ENCODE assay signal across 11 cellular contexts in genomic region chr15:65326109-65326508, GRCh38. TPM values are rescaled to one million over a fixed set of nuclear protein-coding genes. Genes with fewer than 3 reads are reported as not detected.
DNase-seq lines count a peak whose midpoint lies in the region; ATAC-seq and TF ChIP-seq lines count a peak whose summit lies in the region.
"Had no signal": no experiment of that assay in that cellular context is flagged by ENCODE, and none has a peak within 500 bp of the region (broad histone marks: within the 10 kb centered on the region; RNA-seq: fewer than 3 reads in every experiment).

No MANE protein-coding gene starts in this region.

- TF ChIP-seq EP300 in SK-N-SH (IDR thresholded peaks at IDR 0.05; ENCODE audit: borderline replicate concordance in 1 of 2, low read depth in 1 of 2, low read length in 1 of 2), result no peak
- TF ChIP-seq EP300 in transverse colon (IDR thresholded peaks at IDR 0.05; ENCODE audit: low read depth), result no peak

- H3K4me3 ChIP-seq in SK-N-SH (ENCODE audit: low read depth in 2 of 2, low read length in 1 of 2) (no peak overlapping the region), cardiac muscle cell (no peak overlapping the region), transverse colon (no peak overlapping the region)
- H3K4me3 ChIP-seq: MG63, Peyer's patch had no signal

- peaks cover 0 to 16% of the 10 kb centered on the region in 2 experiments; a peak in 1 of 4 replicates for H3K4me1 ChIP-seq in SK-N-SH (ENCODE audit: control insufficient read depth in 1 of 2, insufficient read depth in 2 of 2, low read depth in 1 of 2, low read length in 1 of 2)
- no peaks in the 10 kb centered on the region for H3K4me1 ChIP-seq in cardiac muscle cell (ENCODE audit: low read depth)
- no peaks in the 10 kb centered on the region for H3K4me1 ChIP-seq in transverse colon
- H3K4me1 ChIP-seq: Peyer's patch had no signal

- H3K9me2 ChIP-seq in SK-N-SH, result no peaks in the 10 kb centered on the region

- POLR2A ChIA-PET in SK-N-SH (lab: Yijun Ruan, JAX), result interaction anchor here (0.8 to 1.4 kb wide), 5 partner anchors 8 to 51 kb away, joined by 3 to 7 read pairs (median 3); partner anchors contain the start of genes PARP16 and RNU5B-1

- no peaks in the 10 kb centered on the region for H3K36me3 ChIP-seq in SK-N-SH (replicated peaks in 1 of 2; ENCODE audit: control insufficient read depth in 1 of 2, insufficient read depth in 2 of 2, low read length in 1 of 2)
- no peaks in the 10 kb centered on the region for H3K36me3 ChIP-seq in cardiac muscle cell
- no peaks in the 10 kb centered on the region for H3K36me3 ChIP-seq in transverse colon
- H3K36me3 ChIP-seq: MG63, Peyer's patch had no signal

- H3K27ac ChIP-seq in SK-N-SH (ENCODE audit: low read depth in 2 of 2, low read length in 1 of 2) (peak overlapping the region in 1 of 2 experiments; percentile 63; a peak in 2 of 4 replicates), cardiac muscle cell (peak overlapping the region; percentile 39), transverse colon (no peak overlapping the region)
- H3K27ac ChIP-seq: Peyer's patch had no signal

- H2AFZ ChIP-seq in SK-N-SH (ENCODE audit: low read depth), result no peak overlapping the region

- TF ChIP-seq CTCF in SK-N-SH (IDR thresholded peaks at IDR 0.05) (no peak), cardiac muscle cell (IDR thresholded peaks at IDR 0.05; ENCODE audit: low read depth, low read length) (no peak), omental fat pad (IDR thresholded peaks at IDR 0.05) (no peak), transverse colon (IDR thresholded peaks at IDR 0.05) (no peak)

- in situ Hi-C loops in transverse colon (cut with MboI; ENCODE audit: low pct_ligation_motif_present in 1 of 4, low pct_unique_long_range_greater_than_20kb in 1 of 4, low sequenced_read_pairs in 3 of 4), result no loop called here

- no peaks in the 10 kb centered on the region for H3K9me3 ChIP-seq in SK-N-SH
- no peaks in the 10 kb centered on the region for H3K9me3 ChIP-seq in cardiac muscle cell (ENCODE audit: low read depth)
- no peaks in the 10 kb centered on the region for H3K9me3 ChIP-seq in transverse colon
- H3K9me3 ChIP-seq: MG63, Peyer's patch had no signal

- CTCF ChIA-PET in SK-N-SH (lab: Yijun Ruan, JAX), result interaction anchor here (1.4 to 21.5 kb wide), 2 partner anchors 8 to 58 kb away, joined by 5 to 969 read pairs; partner anchors contain the start of gene IGDCC3

- 58% methylated on average over 6 of the region's 12 CpGs for whole genome bisulfite sequencing in SK-N-SH (ENCODE audit: low lambda C conversion rate)
- 38 to 60% methylated on average over 1 to 11 of the region's 12 CpGs for WGBS in transverse colon (ENCODE audit: low coverage in 1 of 2), 2 donors

- H3K79me2 ChIP-seq in SK-N-SH (ENCODE audit: insufficient read depth), result no peaks in the 10 kb centered on the region

- no peaks in the 10 kb centered on the region for H4K20me1 ChIP-seq in SK-N-SH (ENCODE audit: insufficient read depth)

- DNase-seq in ELF-1 (ENCODE audit: low read depth, low spot score), result peak; percentile 97
- peak; percentile 71 for DNase-seq in SK-N-SH
- peak; percentile 52 to 55 for DNase-seq in cardiac muscle cell (ENCODE audit: low read depth in 1 of 2, low spot score in 1 of 2)
- no peak for DNase-seq in omental fat pad (ENCODE audit: low spot score)
- no peak for DNase-seq in HPDE6-E6E7 (ENCODE audit: extremely low spot score)
- no peak for DNase-seq in KG1 (lab: John Stamatoyannopoulos, UW)
- DNase-seq in transverse colon, result no peak
- DNase-seq: MG63, Peyer's patch had no signal

- peak; percentile 20 for TF ChIP-seq RAD21 in SK-N-SH (IDR thresholded peaks at IDR 0.05; ENCODE audit: low read length)

- peaks cover 4% of the 10 kb centered on the region for H3F3A ChIP-seq in SK-N-SH (replicated peaks; ENCODE audit: insufficient read depth)

- no peak overlapping the region for H3K9ac ChIP-seq in SK-N-SH

- H3K4me2 ChIP-seq in SK-N-SH, result no peak overlapping the region

- intact Hi-C loops in transverse colon (cut with DNase I; ENCODE audit: low total_unique reads), result no loop called here

- H3K27me3 ChIP-seq in SK-N-SH (ENCODE audit: insufficient read depth) (peaks cover 12% of the 10 kb centered on the region; the same call in 1 of the 2 replicates), cardiac muscle cell (no peaks in the 10 kb centered on the region), transverse colon (no peaks in the 10 kb centered on the region)
- H3K27me3 ChIP-seq: MG63, Peyer's patch had no signal

- ATAC-seq in omental fat pad (ENCODE audit: low FRiP score) (peak; percentile 49), HG03095 (IDR thresholded peaks at IDR 0.05; ENCODE audit: unreplicated experiment) (no peak)

- no peak for TF ChIP-seq POLR2A in transverse colon (IDR thresholded peaks at IDR 0.05)

TF ChIP-seq in SK-N-SH, 30 proteins besides CTCF, POLR2A, EP300 and RAD21:
- TF ChIP-seq SMC3 (IDR thresholded peaks at IDR 0.05; ENCODE audit: low read depth, low read length) (no peak), NRF1 (IDR thresholded peaks at IDR 0.05; ENCODE audit: low read depth, low read length) (no peak), POLR2AphosphoS5 (IDR thresholded peaks at IDR 0.05; ENCODE audit: low read depth, low read length) (no peak), CHD2 (IDR thresholded peaks at IDR 0.05; ENCODE audit: low read length, partially characterized antibody) (peak; percentile 56), PBX3 (IDR thresholded peaks at IDR 0.05) (no peak), ELF1 (IDR thresholded peaks at IDR 0.05) (no peak), RCOR1 (IDR thresholded peaks at IDR 0.05; ENCODE audit: low read length) (no peak)

RNA-seq across cellular contexts. Expression of gene RNU5B-1, which starts 21.6 kb away (rescaled TPM):
- not detected in 2 replicates for polyA plus RNA-seq in SK-N-SH (2012; rRNA removed)
- not detected in 2 replicates for polyA plus RNA-seq in SK-N-SH (2012; cell fraction: cytosol; rRNA removed)
- not detected in 2 replicates for polyA plus RNA-seq in SK-N-SH (2012; cell fraction: nucleus; rRNA removed)
- total RNA-seq in cardiac muscle cell, result not detected in 2 replicates
- polyA plus RNA-seq in cardiac muscle cell, result not detected in 2 replicates
- not detected for total RNA-seq in omental fat pad
- not detected for total RNA-seq in transverse colon
- total RNA-seq: Daoy, Peyer's patch had no signal

RNA-seq across cellular contexts. Expression of gene RNU5A-1, which starts 30.3 kb away (rescaled TPM):
- polyA plus RNA-seq in SK-N-SH (2012; rRNA removed) (not detected in 2 replicates), cardiac muscle cell (not detected in 2 replicates)
- not detected in 2 replicates for polyA plus RNA-seq in SK-N-SH (2012; cell fraction: cytosol; rRNA removed)
- not detected in 2 replicates for polyA plus RNA-seq in SK-N-SH (2012; cell fraction: nucleus; rRNA removed)
- total RNA-seq in cardiac muscle cell (not detected in 2 replicates), omental fat pad (not detected), transverse colon (not detected)
- total RNA-seq: Daoy, Peyer's patch had no signal

RNA-seq across cellular contexts. Expression of gene PARP16, which starts 39.4 kb away (rescaled TPM):
- polyA plus RNA-seq in SK-N-SH (2012; rRNA removed) (6.3 and 6.5 TPM in 2 replicates), cardiac muscle cell (16.9 and 24.4 TPM in 2 replicates)
- polyA plus RNA-seq in SK-N-SH (2012; cell fraction: cytosol; rRNA removed), result 6.0 and 7.8 TPM in 2 replicates
- 6.0 and 8.5 TPM in 2 replicates for polyA plus RNA-seq in SK-N-SH (2012; cell fraction: nucleus; rRNA removed)
- total RNA-seq in cardiac muscle cell (13.3 and 14.2 TPM in 2 replicates), omental fat pad (10 to 100 TPM in 1 of 4 donors, 1 to 10 TPM in 3; 5.6 to 11.0 (median 7.5) TPM), transverse colon (10 to 100 TPM in 1 of 4 donors, 1 to 10 TPM in 3; 4.6 to 11.5 (median 7.5) TPM)

RNA-seq across cellular contexts. Expression of gene IGDCC3, which starts 51.7 kb away (rescaled TPM):
- polyA plus RNA-seq in SK-N-SH (2012; rRNA removed), result 0.37 and 0.43 TPM in 2 replicates
- polyA plus RNA-seq in SK-N-SH (2012; cell fraction: cytosol; rRNA removed), result 0.22 and 0.23 TPM in 2 replicates
- 1.2 TPM in 2 replicates for polyA plus RNA-seq in SK-N-SH (2012; cell fraction: nucleus; rRNA removed)
- total RNA-seq in cardiac muscle cell, result 41.9 and 54.6 TPM in 2 replicates
- 41.1 and 52.4 TPM in 2 replicates for polyA plus RNA-seq in cardiac muscle cell
- not detected for total RNA-seq in omental fat pad
- not detected for total RNA-seq in transverse colon
- total RNA-seq: Daoy, Peyer's patch had no signal

Comparison
In these comparisons a context has a peak if more than half of its experiments do, and no peak if none do; other contexts are left out.
1. DNase-seq: peak in ELF-1 (single experiment), SK-N-SH (single experiment) and cardiac muscle cell (2 of 2); none in omental fat pad (single experiment), HPDE6-E6E7 (single experiment), KG1 (single experiment) and transverse colon (single experiment).